In genomic region chr14:101246894-101247853, GRCh38 we compare ENCODE assay signal across 17 cellular contexts.
"Had no signal": no experiment of that assay in that cellular context is flagged by ENCODE, and none has a peak within 500 bp of the region (broad histone marks: within the 10 kb centered on the region; RNA-seq: fewer than 3 reads in every experiment).

No MANE protein-coding gene starts in this region.

- H3K27ac ChIP-seq: parathyroid adenoma, upper lobe of left lung had no signal

- DNase-seq: activated CD4-positive, CD25-positive, alpha-beta regulatory T cell; activated gamma-delta T cell treated with Interleukin-2 at 50 U/mL for 16 hours; activated naive CD8-positive, alpha-beta T cell treated with anti-CD3 and anti-CD28 coated beads for 36 hours; activated T-cell treated with anti-CD3 and anti-CD28 coated beads, Interleukin-2, amount 50 U/mL, for 48 hours; amygdala; effector CD8-positive, alpha-beta T cell; foreskin fibroblast; hypothalamus; midbrain; SHP77 treated with DMSO at 0.1 percent for 48 hours; stimulated activated naive CD8-positive, alpha-beta T cell treated with anti-CD3 and anti-CD28 coated beads, Interleukin-15, Interleukin-2, amounts not matched to agents 100 U/mL and 50 U/mL, for 24 hours had no signal

- H3K9me3 ChIP-seq: upper lobe of left lung had no signal

- ATAC-seq: stimulated activated naive CD8-positive, alpha-beta T cell treated with anti-CD3 and anti-CD28 coated beads, Interleukin-15, Interleukin-2, amounts not matched to agents 100 U/mL and 50 U/mL, for 24 hours had no signal

- H3K4me1 Mint-ChIP-seq: brain had no signal

- H3K4me3 ChIP-seq: lung, smooth muscle cell, upper lobe of left lung had no signal

- H3K36me3 Mint-ChIP-seq: activated naive CD8-positive, alpha-beta T cell treated with anti-CD3 and anti-CD28 coated beads for 36 hours; brain had no signal

- H3K27me3 ChIP-seq: upper lobe of left lung had no signal

- H3K4me1 ChIP-seq: parathyroid adenoma, upper lobe of left lung had no signal

- H3K9me3 Mint-ChIP-seq: activated naive CD8-positive, alpha-beta T cell treated with anti-CD3 and anti-CD28 coated beads for 36 hours; central memory CD8-positive, alpha-beta T cell had no signal

- H3K4me3 Mint-ChIP-seq: activated naive CD8-positive, alpha-beta T cell treated with anti-CD3 and anti-CD28 coated beads for 36 hours; brain; central memory CD8-positive, alpha-beta T cell had no signal

- H3K36me3 ChIP-seq: upper lobe of left lung had no signal

- H3K27ac Mint-ChIP-seq: activated naive CD8-positive, alpha-beta T cell treated with anti-CD3 and anti-CD28 coated beads for 36 hours; brain had no signal
